Comparison of ENCODE assay signal across 18 cellular contexts in the genomic region with DNA sequence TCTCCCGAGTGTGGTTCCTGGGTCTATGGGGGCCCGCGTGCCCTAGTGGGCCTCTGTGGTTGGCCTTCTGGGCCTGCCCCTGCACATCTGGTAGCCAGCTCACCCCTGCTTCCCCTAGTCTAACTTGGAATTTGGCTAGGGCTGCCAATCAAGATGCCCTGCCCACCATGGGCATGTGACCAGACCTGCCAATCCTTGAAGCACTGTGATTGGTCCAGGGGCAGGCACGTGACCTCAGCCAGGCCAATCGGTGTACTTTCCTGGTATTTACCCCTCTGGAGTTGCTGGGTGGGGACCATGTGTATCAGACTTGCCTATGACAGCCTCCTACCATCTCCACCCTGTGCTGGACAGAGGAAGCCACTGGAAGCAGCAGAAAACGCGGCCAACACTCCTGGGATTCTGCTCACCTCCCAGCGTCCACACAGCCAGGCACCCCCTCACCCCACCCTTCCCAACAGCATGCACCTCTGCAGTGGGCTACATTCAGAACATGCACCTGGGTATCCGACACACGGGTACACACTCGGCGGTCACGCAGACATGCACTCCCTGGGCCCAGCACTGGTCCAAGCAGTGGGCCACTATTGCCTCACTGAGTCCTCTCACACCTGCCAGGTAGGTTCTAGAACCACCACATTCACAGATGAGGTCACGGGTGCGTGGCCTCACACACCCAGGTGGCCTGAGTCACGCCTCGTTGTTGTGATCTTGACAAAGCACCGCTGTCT.
A peak's percentile ranks its signal among the peaks of the same experiment; 100 is the strongest.
DNase-seq lines count a peak whose midpoint lies in the region; ATAC-seq, FAIRE-seq and TF ChIP-seq lines count a peak whose summit lies in the region.
"Had no signal": no experiment of that assay in that cellular context is flagged by ENCODE, and none has a peak within 500 bp of the region (broad histone marks: within the 10 kb centered on the region; RNA-seq: fewer than 3 reads in every experiment).

No MANE protein-coding gene starts in this region.

- H3K27me3 Mint-ChIP-seq in WTC11 (ENCODE audit: low read depth): peaks cover 4% of the 10 kb centered on the region; the same call in 1 of the 2 replicates

- in situ Hi-C loops in Caki2 (cut with HindIII; ENCODE audit: low pct_unique_long_range_greater_than_20kb, low sequenced_read_pairs) (no loop called here), mammary epithelial cell (cut with MboI; ENCODE audit: low sequenced_read_pairs in 2 of 2) (no loop called here)

- H3K4me3 Mint-ChIP-seq in WTC11: no peak overlapping the region
- H3K4me3 Mint-ChIP-seq: CD4-positive, alpha-beta memory T cell; T-cell had no signal

- intact Hi-C loops in testis (cut with DNase I; ENCODE audit: low total_unique reads) (no loop called here), mammary epithelial cell (cut with micrococcal nuclease) (no loop called here), kidney (cut with DNase I) (no loop called here)

- H3K36me3 ChIP-seq in testis (ENCODE audit: low read depth, missing control alignments) (no peaks in the 10 kb centered on the region), mammary epithelial cell (ENCODE audit: insufficient read depth, low read length) (no peaks in the 10 kb centered on the region), kidney (ENCODE audit: control insufficient read depth in 1 of 2, insufficient read depth in 2 of 2, low read length in 2 of 2) (no peaks in the 10 kb centered on the region)
- H3K36me3 ChIP-seq: SJSA1 had no signal

- H3K9me3 ChIP-seq in testis (no peaks in the 10 kb centered on the region), mammary epithelial cell (replicated peaks; ENCODE audit: insufficient read depth, low read length) (peaks cover 15% of the 10 kb centered on the region), kidney (ENCODE audit: control insufficient read depth in 1 of 2, low read length in 2 of 2) (no peaks in the 10 kb centered on the region)

- CTCF ChIA-PET in WTC11 (lab: Charles Lee) (no interaction called here), mammary epithelial cell (lab: Charles Lee; ENCODE audit: low non-redundant PET) (no interaction called here)

- H3K4me1 ChIP-seq in testis (no peaks in the 10 kb centered on the region), mammary epithelial cell (ENCODE audit: insufficient read depth, low read length) (no peaks in the 10 kb centered on the region), kidney (ENCODE audit: control insufficient read depth in 1 of 2, insufficient read depth in 1 of 2, low read depth in 1 of 2, low read length in 2 of 2) (no peaks in the 10 kb centered on the region)
- H3K4me1 ChIP-seq: SJSA1 had no signal

- POLR2A ChIA-PET in WTC11 (lab: Charles Lee): no interaction called here

- WGBS in testis, 2 donors: 90 to 93% methylated on average over 11 to 18 of the region's 18 CpGs
- WGBS in mammary epithelial cell (ENCODE audit: low coverage, missing lambda C conversion rate): 89% methylated on average over 12 of the region's 18 CpGs

- peaks cover 12% of the 10 kb centered on the region for H3K4me1 Mint-ChIP-seq in WTC11
- H3K4me1 Mint-ChIP-seq: CD4-positive, alpha-beta memory T cell; T-cell had no signal

- DNase-seq in Caki2 (ENCODE audit: low read depth) (peak; percentile 30), WTC11 (ENCODE audit: low spot score) (no peak), testis (peak; percentile 70), mammary epithelial cell (no peak), kidney (no peak)
- peak; percentile 8 for DNase-seq in Jurkat, Clone E6-1 (ENCODE audit: low read depth, low spot score)
- DNase-seq: CD4-positive, alpha-beta memory T cell; DMS79 treated with DMSO at 0.1 percent for 48 hours; NCI-H1417 treated with DMSO at 0.1 percent for 48 hours; NCI-H1930; NCI-H446; NCI-H69; PC-9; T-cell had no signal

- no peak overlapping the region for H2AFZ ChIP-seq in mammary epithelial cell (ENCODE audit: low read depth, low read length)
- H2AFZ ChIP-seq: PC-9 had no signal

- H3K9ac ChIP-seq in mammary epithelial cell (ENCODE audit: insufficient read depth, low read length) (no peak overlapping the region), kidney (ENCODE audit: low read length in 2 of 2) (no peak overlapping the region)

- no peak overlapping the region for H3K4me3 ChIP-seq in Jurkat, Clone E6-1 (ENCODE audit: low read length)
- no peak overlapping the region for H3K4me3 ChIP-seq in testis
- no peak overlapping the region for H3K4me3 ChIP-seq in mammary epithelial cell (replicated peaks in 1 of 3; ENCODE audit: insufficient read depth in 1 of 3, low read depth in 2 of 3, low read length in 3 of 3)
- H3K4me3 ChIP-seq in kidney (ENCODE audit: low read length in 2 of 2): no peak overlapping the region
- H3K4me3 ChIP-seq: PC-9, SJSA1 had no signal

- no TSS peak for BruUV-seq in mammary epithelial cell (replicated peaks; lab: Mats Ljungman, UMichigan)

- H3K9me3 Mint-ChIP-seq in WTC11: peaks cover 6% of the 10 kb centered on the region

- H3K79me2 ChIP-seq in mammary epithelial cell (ENCODE audit: insufficient read depth, low read length): no peaks in the 10 kb centered on the region

- no peak for ATAC-seq in WTC11
- no peak for ATAC-seq in GM18867 (IDR thresholded peaks at IDR 0.05; ENCODE audit: unreplicated experiment)
- ATAC-seq: T-cell had no signal

- no peaks in the 10 kb centered on the region for H4K20me1 ChIP-seq in mammary epithelial cell (ENCODE audit: insufficient read depth, low read length)

- no peak for FAIRE-seq in kidney (lab: Jason Lieb, UNC)
- FAIRE-seq: D721Med, G401.6 had no signal

- H3K27ac Mint-ChIP-seq in WTC11: no peak overlapping the region
- H3K27ac Mint-ChIP-seq: CD4-positive, alpha-beta memory T cell; T-cell had no signal

- no peaks in the 10 kb centered on the region for H3K27me3 ChIP-seq in testis
- no peaks in the 10 kb centered on the region for H3K27me3 ChIP-seq in mammary epithelial cell (ENCODE audit: insufficient read depth, low read length)

- no peaks in the 10 kb centered on the region for H3K36me3 Mint-ChIP-seq in WTC11
- H3K36me3 Mint-ChIP-seq: CD4-positive, alpha-beta memory T cell; T-cell had no signal

- TF ChIP-seq POLR2A in testis (IDR thresholded peaks at IDR 0.05): no peak

- dilution Hi-C loops in mammary epithelial cell (cut with HindIII; ENCODE audit: low sequenced_read_pairs): no loop called here

- TF ChIP-seq CTCF in WTC11 (IDR thresholded peaks at IDR 0.05) (no peak), testis (IDR thresholded peaks at IDR 0.05) (no peak), mammary epithelial cell (conservative IDR thresholded peaks at IDR 0.05 in 1 of 2, IDR thresholded peaks at IDR 0.05 in 1 of 2; ENCODE audit: extremely low read depth in 1 of 2, insufficient read depth in 1 of 2, low read depth in 1 of 2, low read length in 2 of 2) (no peak), kidney (IDR thresholded peaks at IDR 0.05; ENCODE audit: borderline replicate concordance, extremely low read depth, insufficient read depth) (no peak)

- no peak overlapping the region for H3K27ac ChIP-seq in testis
- no peak overlapping the region for H3K27ac ChIP-seq in mammary epithelial cell (ENCODE audit: insufficient read depth, low read depth, low read length)
- no peak overlapping the region for H3K27ac ChIP-seq in kidney (ENCODE audit: low read depth in 2 of 2, low read length in 2 of 2)
- H3K27ac ChIP-seq: PC-9, SJSA1 had no signal

- no peak overlapping the region for H3K4me2 ChIP-seq in mammary epithelial cell (ENCODE audit: insufficient read depth, low read depth, low read length)
- H3K4me2 ChIP-seq: PC-9 had no signal

TF ChIP-seq in WTC11, 78 proteins besides CTCF, POLR2A, EP300 and RAD21:
- TF ChIP-seq USF2 (CRISPR knock-in tag; IDR thresholded peaks at IDR 0.05): peak; percentile 83
- no peak for TF ChIP-seq ZBTB43 (CRISPR knock-in tag; IDR thresholded peaks at IDR 0.05)
- TF ChIP-seq, protein P1, sequence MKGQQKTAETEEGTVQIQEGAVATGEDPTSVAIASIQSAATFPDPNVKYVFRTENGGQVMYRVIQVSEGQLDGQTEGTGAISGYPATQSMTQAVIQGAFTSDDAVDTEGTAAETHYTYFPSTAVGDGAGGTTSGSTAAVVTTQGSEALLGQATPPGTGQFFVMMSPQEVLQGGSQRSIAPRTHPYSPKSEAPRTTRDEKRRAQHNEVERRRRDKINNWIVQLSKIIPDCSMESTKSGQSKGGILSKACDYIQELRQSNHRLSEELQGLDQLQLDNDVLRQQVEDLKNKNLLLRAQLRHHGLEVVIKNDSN (CRISPR knock-in tag; IDR thresholded peaks at IDR 0.05): peak; percentile 63; the same call in 1 of the 2 replicates

Comparison
In these comparisons a context has a peak if more than half of its experiments do, and no peak if none do; other contexts are left out.
1. DNase-seq: peak in Caki2 (single experiment), Jurkat, Clone E6-1 (single experiment) and testis (single experiment); none in WTC11 (single experiment), mammary epithelial cell (single experiment) and kidney (single experiment).